In genomic region chr15:62250978-62251377, GRCh38 we compare ENCODE assay signal across 20 cellular contexts.
DNase-seq lines count a peak whose midpoint lies in the region; ATAC-seq, FAIRE-seq and TF ChIP-seq lines count a peak whose summit lies in the region.
"Had no signal": no experiment of that assay in that cellular context is flagged by ENCODE, and none has a peak within 500 bp of the region (broad histone marks: within the 10 kb centered on the region; RNA-seq: fewer than 3 reads in every experiment).

No MANE protein-coding gene starts in this region.

- H3K18ac ChIP-seq in H1 (ENCODE audit: extremely low read depth, low read length): no peak overlapping the region

- H3K4ac ChIP-seq in H1 (replicated peaks; ENCODE audit: insufficient read length, low read depth, low read length): no peak overlapping the region

- intact Hi-C loops in HepG2 (cut with micrococcal nuclease; ENCODE audit: unreplicated experiment): loop anchor here (10.0 kb wide), 1 partner anchor 376 kb away; no protein-coding TSS in a partner anchor
- intact Hi-C loops in right lobe of liver (cut with DNase I): no loop called here
- intact Hi-C loops in adrenal gland (cut with DNase I): no loop called here

- H3K27ac ChIP-seq in HepG2 (ENCODE audit: extremely low read length, insufficient read depth, low read length): no peak overlapping the region
- no peak overlapping the region for H3K27ac ChIP-seq in right lobe of liver
- no peak overlapping the region for H3K27ac ChIP-seq in H1 (ENCODE audit: low read depth, low read length)
- H3K27ac ChIP-seq in adrenal gland: no peak overlapping the region
- H3K27ac ChIP-seq: BLaER1 had no signal

- H3K14ac ChIP-seq in H1 (ENCODE audit: insufficient read length): no peak overlapping the region

- H3K4me1 ChIP-seq in HepG2 (ENCODE audit: insufficient read depth, low read length) (peaks cover 21% of the 10 kb centered on the region), right lobe of liver (no peaks in the 10 kb centered on the region), H1 (replicated peaks in 1 of 4; ENCODE audit: control insufficient read depth in 3 of 4, insufficient read depth in 4 of 4, low read length in 3 of 4) (peaks cover 0 to 4% (median under 1%) of the 10 kb centered on the region in 4 experiments; a peak in 1 of 7 replicates), adrenal gland (replicated peaks in 1 of 2) (no peaks in the 10 kb centered on the region)
- H3K4me1 ChIP-seq: BE2C, BLaER1, Caco-2 had no signal

- BruUV-seq in HepG2 (replicated peaks; lab: Mats Ljungman, UMichigan): no TSS peak

- H3K36me3 ChIP-seq in HepG2 (replicated peaks in 1 of 2; ENCODE audit: control insufficient read depth in 1 of 2, insufficient read depth in 2 of 2, low read length in 2 of 2) (no peaks in the 10 kb centered on the region), right lobe of liver (no peaks in the 10 kb centered on the region), bronchial epithelial cell (ENCODE audit: control insufficient read depth, insufficient read depth, low read length) (no peaks in the 10 kb centered on the region), H1 (ENCODE audit: control insufficient read depth in 2 of 4, insufficient read depth in 4 of 4, low read length in 3 of 4) (no peaks in the 10 kb centered on the region), adrenal gland (replicated peaks in 1 of 2) (no peaks in the 10 kb centered on the region)
- H3K36me3 ChIP-seq: BE2C, BLaER1 had no signal

- H2BK5ac ChIP-seq in H1 (ENCODE audit: low read depth, low read length): no peak overlapping the region

- no peak overlapping the region for H4K8ac ChIP-seq in H1 (ENCODE audit: extremely low read depth, insufficient read depth, low read length)

- TF ChIP-seq RAD21 in HepG2 (CRISPR knock-in tag; IDR thresholded peaks at IDR 0.05) (no peak), H1 (IDR thresholded peaks at IDR 0.05 in 1 of 2, conservative IDR thresholded peaks at IDR 0.05 in 1 of 2; ENCODE audit: low read depth in 2 of 2, low read length in 2 of 2) (no peak)

- CTCF ChIA-PET in HepG2 (lab: Yijun Ruan, JAX; ENCODE audit: low intra/inter-chr PET ratio, low total read pairs) (no interaction called here), H1 (lab: Charles Lee; ENCODE audit: partially characterized antibody) (interaction anchor here (0.6 to 17.9 kb wide), 3 partner anchors 14 to 257 kb away, joined by 3 to 229 read pairs (median 4); no protein-coding TSS in a partner anchor)

- H3K9me3 ChIP-seq in HepG2 (ENCODE audit: low read length) (no peaks in the 10 kb centered on the region), right lobe of liver (no peaks in the 10 kb centered on the region), H1 (ENCODE audit: insufficient read depth in 2 of 2, low read depth in 1 of 2, low read length in 1 of 2) (0 out of 4 replicates have a peak, but pooled peaks cover 0 to 3% of the 10 kb centered on the region in 2 experiments), adrenal gland (replicated peaks in 1 of 3) (no peaks in the 10 kb centered on the region)
- H3K9me3 ChIP-seq: BE2C, BLaER1, Caco-2 had no signal

- H3K27me3 ChIP-seq in HepG2 (ENCODE audit: control insufficient read depth in 1 of 2, insufficient read depth in 2 of 2, low read length in 2 of 2): peaks cover 3 to 24% of the 10 kb centered on the region in 2 experiments; a peak in 3 of 5 replicates
- H3K27me3 ChIP-seq in right lobe of liver: no peaks in the 10 kb centered on the region
- no peaks in the 10 kb centered on the region for H3K27me3 ChIP-seq in bronchial epithelial cell (ENCODE audit: control insufficient read depth, insufficient read depth, low read length)
- H3K27me3 ChIP-seq in H1 (replicated peaks in 1 of 4; ENCODE audit: control insufficient read depth in 3 of 4, extremely low read depth in 1 of 4, insufficient read depth in 3 of 4, low read length in 3 of 4): no peaks in the 10 kb centered on the region
- no peaks in the 10 kb centered on the region for H3K27me3 ChIP-seq in adrenal gland
- H3K27me3 ChIP-seq: BE2C, BLaER1 had no signal

- POLR2A ChIA-PET in HepG2 (lab: Yijun Ruan, JAX): no interaction called here
- POLR2A ChIA-PET in H1 (lab: Charles Lee; ENCODE audit: partially characterized antibody): no interaction called here

- H3K23ac ChIP-seq in H1 (ENCODE audit: insufficient read length): no peak overlapping the region

- H3K4me2 ChIP-seq in HepG2 (ENCODE audit: low read depth, low read length): peak overlapping the region; percentile 1; the same call in 1 of the 2 replicates
- H3K4me2 ChIP-seq in H1 (ENCODE audit: insufficient read depth in 1 of 2, low read depth in 2 of 2, low read length in 2 of 2): no peak overlapping the region
- H3K4me2 ChIP-seq: BLaER1 had no signal

- TF ChIP-seq EP300 in HepG2 (IDR thresholded peaks at IDR 0.05; ENCODE audit: low read depth in 2 of 2, low read length in 2 of 2) (no peak), HepG2 (CRISPR knock-in tag; IDR thresholded peaks at IDR 0.05; ENCODE audit: borderline replicate concordance) (no peak), H1 (IDR thresholded peaks at IDR 0.05; ENCODE audit: borderline replicate concordance in 1 of 2, low read depth in 2 of 2, low read length in 2 of 2) (no peak)

- no peak overlapping the region for H3K56ac ChIP-seq in H1 (replicated peaks; ENCODE audit: insufficient read length, low read depth, low read length)

- H3K79me2 ChIP-seq in HepG2 (ENCODE audit: insufficient read depth, low read length) (no peaks in the 10 kb centered on the region), H1 (ENCODE audit: control insufficient read depth in 1 of 2, insufficient read depth in 2 of 2, low read length in 2 of 2) (no peaks in the 10 kb centered on the region)

- no peak overlapping the region for H2AFZ ChIP-seq in HepG2 (ENCODE audit: low read length)
- H2AFZ ChIP-seq in H1 (ENCODE audit: low read length): no peak overlapping the region

- H3K79me1 ChIP-seq in H1 (ENCODE audit: low read depth, low read length): no peaks in the 10 kb centered on the region

- no peak overlapping the region for H2BK12ac ChIP-seq in H1 (ENCODE audit: low read depth, low read length)

- H4K20me1 ChIP-seq in HepG2 (ENCODE audit: insufficient read depth, low read length): no peaks in the 10 kb centered on the region
- no peaks in the 10 kb centered on the region for H4K20me1 ChIP-seq in H1 (replicated peaks in 1 of 2; ENCODE audit: control insufficient read depth in 1 of 2, insufficient read depth in 2 of 2, low read length in 2 of 2)
- H4K20me1 ChIP-seq: BLaER1 had no signal

- no peak for TF ChIP-seq POLR2A in HepG2 (IDR thresholded peaks at IDR 0.05; ENCODE audit: insufficient read depth in 1 of 2, low read depth in 2 of 2, low read length in 2 of 2)
- TF ChIP-seq POLR2A in right lobe of liver (IDR thresholded peaks at IDR 0.05): no peak
- TF ChIP-seq POLR2A in H1 (IDR thresholded peaks at IDR 0.05; ENCODE audit: control extremely low read depth in 1 of 2, low read depth in 2 of 2, low read length in 2 of 2): no peak
- no peak for TF ChIP-seq POLR2A in adrenal gland (IDR thresholded peaks at IDR 0.05)

- in situ Hi-C loops in HepG2 (cut with HindIII; ENCODE audit: extremely low pct_ligation_motif_present, low pct_unique_long_range_greater_than_20kb): no loop called here

- FAIRE-seq in HepG2 (lab: Jason Lieb, UNC) (peak; percentile 60), bronchial epithelial cell (lab: Jason Lieb, UNC) (peak; percentile 7), H1 (lab: Jason Lieb, UNC) (no peak)
- FAIRE-seq: D721Med, G401.6, GM12891 had no signal

- H3K23me2 ChIP-seq in H1 (ENCODE audit: low read depth, low read length): no peaks in the 10 kb centered on the region

- H3K9ac ChIP-seq in HepG2 (ENCODE audit: insufficient read depth, low read depth, low read length) (no peak overlapping the region), H1 (replicated peaks in 1 of 4; ENCODE audit: extremely low read depth in 1 of 4, low read depth in 3 of 4, low read length in 3 of 4) (no peak overlapping the region)
- H3K9ac ChIP-seq: BLaER1 had no signal

- DNase-seq in HepG2 (ENCODE audit: low spot score) (no peak), right lobe of liver (no peak), bronchial epithelial cell (ENCODE audit: low read depth) (no peak), H1 (ENCODE audit: low read depth in 1 of 2, low spot score in 2 of 2) (no peak), ureter (ENCODE audit: low spot score) (peak; percentile 35), adrenal gland (no peak)
- no peak for DNase-seq in activated CD8-positive, alpha-beta memory T cell treated with anti-CD3 and anti-CD28 coated beads, Interleukin-2, amount 50 U/mL, for 48 hours
- DNase-seq: ACHN; BE2C; Caco-2; Calu3; CD4-positive, alpha-beta T cell; CD8-positive, alpha-beta T cell; DMS79 treated with DMSO at 0.1 percent for 48 hours; GF-D8 had no signal

- H4K5ac ChIP-seq in H1 (ENCODE audit: insufficient read length, low read depth, low read length): no peak overlapping the region

- ATAC-seq in HepG2 (no peak), right lobe of liver (no peak), GM18909 (IDR thresholded peaks at IDR 0.05; ENCODE audit: poor library complexity, unreplicated experiment) (no peak)
- ATAC-seq: CD8-positive, alpha-beta T cell had no signal

- H2AK5ac ChIP-seq in H1 (ENCODE audit: low read depth, low read length): no peak overlapping the region

- H2BK20ac ChIP-seq in H1 (ENCODE audit: low read length): peak overlapping the region; percentile 11; the same call in 1 of the 2 replicates

- no peak overlapping the region for H3K4me3 ChIP-seq in HepG2 (replicated peaks in 1 of 3; ENCODE audit: insufficient read depth in 1 of 3, low read depth in 2 of 3, low read length in 3 of 3)
- no peak overlapping the region for H3K4me3 ChIP-seq in right lobe of liver
- no peak overlapping the region for H3K4me3 ChIP-seq in bronchial epithelial cell (ENCODE audit: low read depth, low read length)
- no peak overlapping the region for H3K4me3 ChIP-seq in H1 (ENCODE audit: extremely low read depth in 1 of 4, insufficient read depth in 2 of 4, low read depth in 3 of 4, low read length in 4 of 4)
- no peak overlapping the region for H3K4me3 ChIP-seq in adrenal gland
- H3K4me3 ChIP-seq: BLaER1 had no signal

- no peak overlapping the region for H4K91ac ChIP-seq in H1 (replicated peaks; ENCODE audit: insufficient read length, low read length)

- 32% methylated on average over 6 of the region's 6 CpGs for WGBS in HepG2 (ENCODE audit: low lambda C conversion rate)
- WGBS in right lobe of liver (ENCODE audit: insufficient coverage, low coverage, low lambda C conversion rate, missing lambda C conversion rate): 40% methylated on average over 3 of the region's 6 CpGs
- WGBS in H1 (ENCODE audit: extremely low coverage in 1 of 2, insufficient coverage in 1 of 2, insufficient read length in 1 of 2, insufficient replicate concordance in 2 of 2, low coverage in 1 of 2, low lambda C conversion rate in 2 of 2, missing lambda C conversion rate in 1 of 2), 2 experiments: 92% methylated on average over 6 of the region's 6 CpGs; no CpG with 5 or more reads in 1 of the 2 experiments
- WGBS in adrenal gland, 4 donors: 68 to 74% (median 72%) methylated on average over 6 of the region's 6 CpGs

- H2BK15ac ChIP-seq in H1 (ENCODE audit: low read length): no peak overlapping the region

- no peak for TF ChIP-seq CTCF in HepG2 (CRISPR knock-in tag; IDR thresholded peaks at IDR 0.05)
- TF ChIP-seq CTCF in right lobe of liver (IDR thresholded peaks at IDR 0.05): no peak
- TF ChIP-seq CTCF in bronchial epithelial cell (IDR thresholded peaks at IDR 0.05; ENCODE audit: insufficient read depth, low read length, severe bottlenecking): no peak
- no peak for TF ChIP-seq CTCF in H1 (IDR thresholded peaks at IDR 0.05; ENCODE audit: control extremely low read depth in 1 of 3, insufficient read depth in 1 of 3, low read depth in 1 of 3, low read length in 3 of 3)
- TF ChIP-seq CTCF in adrenal gland (IDR thresholded peaks at IDR 0.05): no peak

- H2BK120ac ChIP-seq in H1 (replicated peaks; ENCODE audit: low read depth, low read length): no peak overlapping the region
